Comparison of ENCODE assay signal across 1 cellular context in genomic region chr16:56477096-56477878, GRCh38.
TF ChIP-seq lines count a peak whose summit lies in the region.

No MANE protein-coding gene starts in this region.

TF ChIP-seq in IMR-90, 13 proteins besides CTCF, POLR2A, EP300 and RAD21 (continued from another document):
- TF ChIP-seq SMC3 (IDR thresholded peaks at IDR 0.05; ENCODE audit: low read depth, low read length) (0 out of 2 replicates have a peak, but pooled peaks have one; percentile 7), FOS (IDR thresholded peaks at IDR 0.05; ENCODE audit: low read depth, low read length) (peak; percentile 83), RCOR1 (IDR thresholded peaks at IDR 0.05; ENCODE audit: insufficient replicate concordance, low read length) (no peak), BHLHE40 (IDR thresholded peaks at IDR 0.05; ENCODE audit: low read depth, low read length) (no peak), RFX5 (IDR thresholded peaks at IDR 0.05; ENCODE audit: low read depth, low read length) (no peak), CHD1 (IDR thresholded peaks at IDR 0.05; ENCODE audit: low read depth, low read length) (no peak), CEBPB (IDR thresholded peaks at IDR 0.05; ENCODE audit: low read depth, low read length) (no peak), MAZ (IDR thresholded peaks at IDR 0.05; ENCODE audit: borderline replicate concordance, low read depth, low read length) (no peak)
